ENCODE assay signal across 15 cellular contexts in genomic region chr4:137647375-137647774, GRCh38.
DNase-seq lines count a peak whose midpoint lies in the region; ATAC-seq and TF ChIP-seq lines count a peak whose summit lies in the region.
"Had no signal": no experiment of that assay in that cellular context is flagged by ENCODE, and none has a peak within 500 bp of the region (broad histone marks: within the 10 kb centered on the region; RNA-seq: fewer than 3 reads in every experiment).

No MANE protein-coding gene starts in this region.

- TF ChIP-seq CTCF in OCI-LY3 (IDR thresholded peaks at IDR 0.05; ENCODE audit: low read depth, low read length) (peak; percentile 37), type B pancreatic cell (conservative IDR thresholded peaks at IDR 0.05) (no peak)

- no peak overlapping the region for H3K27ac Mint-ChIP-seq in type B pancreatic cell
- H3K27ac Mint-ChIP-seq: CD4-positive, alpha-beta memory T cell had no signal

- DNase-seq in activated CD4-positive, CD25-positive, alpha-beta regulatory T cell treated with anti-CD3 and anti-CD28 coated beads, Interleukin-2, amount 50 U/mL, for 72 hours: no peak
- no peak for DNase-seq in type B pancreatic cell (ENCODE audit: extremely low spot score, unreplicated experiment)
- DNase-seq in activated CD4-positive, alpha-beta T cell treated with anti-CD3 and anti-CD28 coated beads for 1 hour: no peak
- DNase-seq in retina: no peak
- DNase-seq: CD4-positive, alpha-beta memory T cell; hippocampal formation; NCI-H524 treated with DMSO at 0.1 percent for 48 hours; pancreas; stimulated activated naive CD4-positive, alpha-beta T cell treated with Interleukin-2 at 50 U/mL for 16 hours had no signal

- H3K36me3 ChIP-seq in OCI-LY3 (replicated peaks; ENCODE audit: low read depth, low read length): peaks cover 8% of the 10 kb centered on the region
- H3K36me3 ChIP-seq: pancreas had no signal

- H3K4me1 Mint-ChIP-seq in type B pancreatic cell (ENCODE audit: unreplicated experiment): no peaks in the 10 kb centered on the region
- H3K4me1 Mint-ChIP-seq: CD4-positive, alpha-beta memory T cell had no signal

- no peaks in the 10 kb centered on the region for H4K20me1 ChIP-seq in OCI-LY3 (ENCODE audit: insufficient read depth, low read length)

- peak overlapping the region; percentile 4; the same call in 1 of the 2 replicates for H3K4me2 ChIP-seq in OCI-LY3 (ENCODE audit: low read length)

- no peak overlapping the region for H2AFZ ChIP-seq in OCI-LY3 (ENCODE audit: low read depth, low read length)

- peak; percentile 86 for ATAC-seq in GM18873 (IDR thresholded peaks at IDR 0.05; ENCODE audit: low FRiP score, unreplicated experiment)
- peak; percentile 77 for ATAC-seq in GM21576 (IDR thresholded peaks at IDR 0.05; ENCODE audit: unreplicated experiment)
- peak; percentile 52 for ATAC-seq in HG03097 (IDR thresholded peaks at IDR 0.05; ENCODE audit: low FRiP score, unreplicated experiment)
- ATAC-seq: pancreas had no signal

- H3K4me3 Mint-ChIP-seq in type B pancreatic cell: no peak overlapping the region
- H3K4me3 Mint-ChIP-seq: CD4-positive, alpha-beta memory T cell had no signal

- H3K9me3 ChIP-seq in OCI-LY3 (ENCODE audit: insufficient read depth, low read length): peaks cover 14% of the 10 kb centered on the region; the same call in 1 of the 2 replicates
- H3K9me3 ChIP-seq: pancreas had no signal

- no peaks in the 10 kb centered on the region for H3K79me2 ChIP-seq in OCI-LY3 (ENCODE audit: low read length)

- H3K9ac ChIP-seq in OCI-LY3 (ENCODE audit: low read length): no peak overlapping the region

- H3K27ac ChIP-seq in OCI-LY3 (ENCODE audit: low read length): peak overlapping the region; percentile 46
- H3K27ac ChIP-seq: pancreas, VCaP had no signal

- no peaks in the 10 kb centered on the region for H3K9me3 Mint-ChIP-seq in type B pancreatic cell

- H3K27me3 Mint-ChIP-seq in type B pancreatic cell: no peaks in the 10 kb centered on the region
- H3K27me3 Mint-ChIP-seq: CD4-positive, alpha-beta memory T cell had no signal

- no peaks in the 10 kb centered on the region for H3K36me3 Mint-ChIP-seq in type B pancreatic cell
- H3K36me3 Mint-ChIP-seq: CD4-positive, alpha-beta memory T cell had no signal

- no peak overlapping the region for H3K4me3 ChIP-seq in OCI-LY3 (ENCODE audit: low read length)
- H3K4me3 ChIP-seq: lung, pancreas had no signal

- peaks cover 21% of the 10 kb centered on the region for H3K4me1 ChIP-seq in OCI-LY3 (ENCODE audit: low read length)
- H3K4me1 ChIP-seq: pancreas had no signal

- no peaks in the 10 kb centered on the region for H3K27me3 ChIP-seq in OCI-LY3 (ENCODE audit: low read depth, low read length)
- H3K27me3 ChIP-seq: pancreas had no signal
